ENCODE assay signal across 2 cellular contexts in genomic region chr21:41924355-41924754, GRCh38.
TF ChIP-seq lines count a peak whose summit lies in the region.

No MANE protein-coding gene starts in this region.

TF ChIP-seq in liver, 16 proteins besides CTCF, POLR2A, EP300 and RAD21:
- TF ChIP-seq JUND (IDR thresholded peaks at IDR 0.05) (no peak), MAX (IDR thresholded peaks at IDR 0.05) (no peak), ATF3 (IDR thresholded peaks at IDR 0.05) (no peak), RXRA (IDR thresholded peaks at IDR 0.05) (peak in 1 of 2 donors; percentile 9), ZBTB33 (IDR thresholded peaks at IDR 0.05) (no peak)
TF ChIP-seq in liver: peak in this region for 1.

TF ChIP-seq in HepG2, 621 proteins besides CTCF, POLR2A, EP300 and RAD21:
- TF ChIP-seq ZNF17 (CRISPR knock-in tag; IDR thresholded peaks at IDR 0.05), result no peak
